Comparison of ENCODE assay signal across 8 cellular contexts in genomic region chr2:196639180-196640030, GRCh38. TPM values are rescaled to one million over a fixed set of nuclear protein-coding genes. Genes with fewer than 3 reads are reported as not detected.
DNase-seq lines count a peak whose midpoint lies in the region; ATAC-seq and FAIRE-seq lines count a peak whose summit lies in the region.

Gene CCDC150, plus strand, starts transcription at chr2:196639715. Its CDS starts 52 bp downstream, at chr2:196639767.

- peak within 1 kb of the TSS; percentile 89 to 94 (median 92) for H3K4me3 Mint-ChIP-seq in naive B cell
- H3K4me3 Mint-ChIP-seq in stimulated activated effector memory CD8-positive, alpha-beta T cell treated with anti-CD3 and anti-CD28 coated beads, Interleukin-12 subunit alpha, Interleukin-12 subunit beta, amount 100 ng/mL, for 72 hours, result peak within 1 kb of the TSS; percentile 87

- no peaks in the 10 kb centered on the region for H3K9me3 Mint-ChIP-seq in naive B cell
- H3K9me3 Mint-ChIP-seq in stimulated activated effector memory CD8-positive, alpha-beta T cell treated with anti-CD3 and anti-CD28 coated beads, Interleukin-12 subunit alpha, Interleukin-12 subunit beta, amount 100 ng/mL, for 72 hours, result no peaks in the 10 kb centered on the region

- peak; percentile 100 for ATAC-seq in GM21825 (IDR thresholded peaks at IDR 0.05; ENCODE audit: unreplicated experiment)
- ATAC-seq in naive B cell (ENCODE audit: low read depth in 2 of 2), result peak; percentile 100
- peak; percentile 100 for ATAC-seq in stimulated activated effector memory CD8-positive, alpha-beta T cell treated with anti-CD3 and anti-CD28 coated beads, Interleukin-12 subunit alpha, Interleukin-12 subunit beta, amount 100 ng/mL, for 72 hours

- peak within 1 kb of the TSS; percentile 54 for H3K27ac ChIP-seq in KOPT-K1 (ENCODE audit: low read depth, low read length, poor library complexity, severe bottlenecking)

- no peaks in the 10 kb centered on the region for H3K36me3 Mint-ChIP-seq in naive B cell
- H3K36me3 Mint-ChIP-seq in stimulated activated effector memory CD8-positive, alpha-beta T cell treated with anti-CD3 and anti-CD28 coated beads, Interleukin-12 subunit alpha, Interleukin-12 subunit beta, amount 100 ng/mL, for 72 hours, result no peaks in the 10 kb centered on the region

- no peaks in the 10 kb centered on the region for H3K9me3 ChIP-seq in KOPT-K1 (ENCODE audit: insufficient read depth, low read length, poor library complexity, severe bottlenecking)

- peaks cover 10 to 21% (median 17%) of the 10 kb centered on the region in 3 donors for H3K4me1 Mint-ChIP-seq in naive B cell
- H3K4me1 Mint-ChIP-seq in stimulated activated effector memory CD8-positive, alpha-beta T cell treated with anti-CD3 and anti-CD28 coated beads, Interleukin-12 subunit alpha, Interleukin-12 subunit beta, amount 100 ng/mL, for 72 hours, result peaks cover 13% of the 10 kb centered on the region

- H3K27me3 Mint-ChIP-seq in naive B cell, result peaks cover 0 to 8% (median 3%) of the 10 kb centered on the region in 3 donors

- FAIRE-seq in RCC 7860 (lab: Jason Lieb, UNC), result peak; percentile 73

- DNase-seq in Daoy (ENCODE audit: low read depth) (peak; percentile 97), RCC 7860 (ENCODE audit: low spot score) (peak; percentile 88), activated T-helper 1 cell treated with Interleukin-2 at 50 U/mL for 16 hours (ENCODE audit: low read depth) (peak; percentile 88), fibroblast of gingiva (ENCODE audit: low read depth) (peak; percentile 92), naive B cell (peak; percentile 91)
- DNase-seq in stimulated activated effector memory CD8-positive, alpha-beta T cell treated with anti-CD3 and anti-CD28 coated beads, Interleukin-12 subunit alpha, Interleukin-12 subunit beta, amount 100 ng/mL, for 72 hours (ENCODE audit: low spot score in 2 of 2), result peak; percentile 87 to 96

- no peaks in the 10 kb centered on the region for H3K36me3 ChIP-seq in KOPT-K1 (ENCODE audit: insufficient read depth, low read length)

- peak within 1 kb of the TSS in 5 of 6 donors; percentile 4 to 87 (median 53) for H3K27ac Mint-ChIP-seq in naive B cell
- H3K27ac Mint-ChIP-seq in stimulated activated effector memory CD8-positive, alpha-beta T cell treated with anti-CD3 and anti-CD28 coated beads, Interleukin-12 subunit alpha, Interleukin-12 subunit beta, amount 100 ng/mL, for 72 hours, result peak within 1 kb of the TSS; percentile 20

RNA-seq across cellular contexts. Expression of gene CCDC150, which starts in this region (rescaled TPM):
- total RNA-seq in Daoy (2014; rRNA removed; shearing (Covaris generic)), result 12.0 and 12.1 TPM in 2 replicates
- polyA plus RNA-seq in naive B cell (ENCODE audit: low read depth in 6 of 6), result under 1 TPM in 3 of 6 donors, not detected in 3; 0.37 to 0.60 (median 0.44) TPM

Comparison
In these comparisons a context has a peak if more than half of its experiments do, and no peak if none do; other contexts are left out.
1. Peak in every context shown above with its lines: DNase-seq, ATAC-seq and H3K27ac ChIP-seq.
2. Peak in DNase-seq and ATAC-seq in naive B cell; RNA of the gene not detected or under 1 TPM.